1 cellular context compared by ENCODE assay signal in genomic region chr12:122980192-122981035, GRCh38.
TF ChIP-seq lines count a peak whose summit lies in the region.

TSS of gene ARL6IP4 (plus strand) at chr12:122980681. CDS start at chr12:122981140, 459 bp downstream.

TF ChIP-seq in K562, 482 proteins besides CTCF, POLR2A, EP300 and RAD21 (continued from another document and continues in another):
- TF ChIP-seq ZNF318 (IDR thresholded peaks at IDR 0.05; ENCODE audit: borderline replicate concordance in 1 of 2, low read depth in 1 of 2) = no peak
- no peak for TF ChIP-seq BACH1 (tag; IDR thresholded peaks at IDR 0.05)
- TF ChIP-seq ZFP30 (CRISPR knock-in tag; IDR thresholded peaks at IDR 0.05; ENCODE audit: borderline replicate concordance) = no peak
- no peak for TF ChIP-seq ZNF217 (CRISPR knock-in tag; IDR thresholded peaks at IDR 0.05)
- TF ChIP-seq ZBTB12 (CRISPR knock-in tag; IDR thresholded peaks at IDR 0.05) = no peak
- TF ChIP-seq LCOR (CRISPR knock-in tag; IDR thresholded peaks at IDR 0.05) = peak; percentile 47; the same call in 1 of the 2 replicates
- TF ChIP-seq KLF13 (tag; IDR thresholded peaks at IDR 0.05; ENCODE audit: borderline replicate concordance, low read depth) = no peak; the same call in 1 of the 2 replicates
- TF ChIP-seq ZNF143 (CRISPR knock-in tag; IDR thresholded peaks at IDR 0.05) = 0 out of 2 replicates have a peak, but pooled peaks have one; percentile 53
- TF ChIP-seq TRIM28 (IDR thresholded peaks at IDR 0.05) = no peak
- peak; percentile 28; the same call in 1 of the 2 replicates for TF ChIP-seq DEAF1 (CRISPR knock-in tag; IDR thresholded peaks at IDR 0.05)
- peak; percentile 26; the same call in 1 of the 2 replicates for TF ChIP-seq NCOR1 (IDR thresholded peaks at IDR 0.05)
- peak; percentile 62; the same call in 1 of the 2 replicates for TF ChIP-seq EP400 (IDR thresholded peaks at IDR 0.05)
- TF ChIP-seq POLR2B (IDR thresholded peaks at IDR 0.05; ENCODE audit: low read depth, partially characterized antibody) = peak; percentile 63
- peak; percentile 84 for TF ChIP-seq PRDM10 (IDR thresholded peaks at IDR 0.05; ENCODE audit: partially characterized antibody)
- TF ChIP-seq HNRNPH1 (optimal IDR thresholded peaks at IDR 0.05; ENCODE audit: low read depth, low read length) = peak; percentile 59
- TF ChIP-seq ZNF282 (CRISPR knock-in tag; IDR thresholded peaks at IDR 0.05) = peak; percentile 45; the same call in 1 of the 2 replicates
- TF ChIP-seq SRSF9 (IDR thresholded peaks at IDR 0.05; ENCODE audit: borderline replicate concordance, low read depth, low read length) = no peak
- TF ChIP-seq ZBTB40 (IDR thresholded peaks at IDR 0.05) = peak; percentile 96
- no peak for TF ChIP-seq ZBTB40 (CRISPR knock-in tag; IDR thresholded peaks at IDR 0.05)
- TF ChIP-seq TGIF2 (CRISPR knock-in tag; IDR thresholded peaks at IDR 0.05) = peak; percentile 62; the same call in 1 of the 2 replicates
- TF ChIP-seq RB1 (IDR thresholded peaks at IDR 0.05; ENCODE audit: low read depth) = peak; percentile 91
- no peak for TF ChIP-seq CEBPZ (IDR thresholded peaks at IDR 0.05; ENCODE audit: borderline replicate concordance, low read depth, low read length)
